1 cellular context compared by ENCODE assay signal in the genomic region with DNA sequence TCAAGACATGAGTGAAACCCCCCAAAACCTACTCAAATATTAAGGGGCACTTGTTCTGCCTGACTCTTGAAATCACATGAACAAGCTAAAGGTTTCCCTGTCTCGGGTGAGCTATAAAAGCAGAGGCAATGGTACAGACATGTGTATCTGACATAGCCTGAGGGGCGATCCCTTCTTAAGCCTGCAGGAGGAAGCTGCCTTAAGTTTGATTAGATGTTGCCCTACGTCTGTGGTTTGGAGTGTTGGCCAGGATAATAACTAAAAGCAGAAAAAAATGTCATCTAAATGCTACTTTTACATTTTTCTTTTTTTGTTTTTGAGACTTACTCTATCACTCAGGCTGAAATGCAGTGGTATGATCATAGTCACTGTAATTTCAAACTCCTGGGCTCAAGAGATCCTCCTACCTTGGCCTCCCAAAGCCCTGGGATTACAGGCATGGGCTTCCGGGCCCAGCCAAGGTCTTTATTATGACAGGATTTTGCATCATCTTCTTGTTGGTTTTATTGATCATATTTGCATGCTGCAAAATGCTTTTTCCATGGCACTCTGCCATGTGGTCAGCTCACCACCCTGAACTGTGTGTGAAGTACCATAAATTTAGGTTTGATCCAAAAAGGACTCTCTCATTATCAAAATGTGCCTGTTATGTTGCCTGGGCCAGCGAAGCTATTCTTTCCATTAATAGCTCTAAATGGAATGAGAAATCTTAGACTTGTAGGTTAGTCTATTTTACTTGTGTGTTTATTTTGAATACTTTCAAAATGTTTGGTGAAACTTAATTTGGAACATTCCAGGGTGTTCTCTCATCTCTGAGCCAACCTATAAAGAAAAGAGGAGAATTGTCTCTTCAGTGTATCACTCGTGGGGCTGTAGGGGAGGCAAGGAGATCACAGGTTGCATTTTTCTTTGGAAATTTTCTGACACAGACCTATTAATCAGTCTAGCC.
TF ChIP-seq lines count a peak whose summit lies in the region.

No MANE protein-coding gene starts in this region.

TF ChIP-seq in H1, 55 proteins besides CTCF, POLR2A, EP300 and RAD21:
- TF ChIP-seq EGR1 (IDR thresholded peaks at IDR 0.05; ENCODE audit: borderline replicate concordance, low read depth, low read length) (no peak), SIX5 (IDR thresholded peaks at IDR 0.05; ENCODE audit: low read depth, low read length) (no peak), CEBPB (IDR thresholded peaks at IDR 0.05; ENCODE audit: low read depth, low read length) (no peak), NANOG (IDR thresholded peaks at IDR 0.05; ENCODE audit: insufficient read depth, low read depth, low read length, poor library complexity, severe bottlenecking) (no peak), CHD2 (IDR thresholded peaks at IDR 0.05; ENCODE audit: low read length) (no peak), SIN3A (conservative IDR thresholded peaks at IDR 0.05 in 1 of 2, IDR thresholded peaks at IDR 0.05 in 1 of 2; ENCODE audit: low read depth in 1 of 2, low read length in 2 of 2) (no peak), ATF3 (IDR thresholded peaks at IDR 0.05; ENCODE audit: insufficient read depth, low read depth, low read length) (no peak), SUZ12 (IDR thresholded peaks at IDR 0.05; ENCODE audit: low read length) (no peak), NRF1 (IDR thresholded peaks at IDR 0.05; ENCODE audit: low read depth, low read length) (no peak), HDAC2 (IDR thresholded peaks at IDR 0.05; ENCODE audit: borderline replicate concordance in 1 of 2, low read depth in 2 of 2, low read length in 2 of 2) (no peak), POLR2AphosphoS5 (IDR thresholded peaks at IDR 0.05; ENCODE audit: low read depth, low read length) (no peak), POU5F1 (IDR thresholded peaks at IDR 0.05; ENCODE audit: low read depth, low read length) (no peak), KDM5A (IDR thresholded peaks at IDR 0.05; ENCODE audit: low read length) (no peak), BCL11A (IDR thresholded peaks at IDR 0.05; ENCODE audit: low read depth in 2 of 2, low read length in 2 of 2) (no peak), GABPA (IDR thresholded peaks at IDR 0.05; ENCODE audit: borderline replicate concordance, insufficient read depth, low read length) (no peak), PHF8 (conservative IDR thresholded peaks at IDR 0.05; ENCODE audit: low read depth, low read length) (no peak), MAFK (IDR thresholded peaks at IDR 0.05; ENCODE audit: low read depth, low read length) (no peak), KDM1A (IDR thresholded peaks at IDR 0.05; ENCODE audit: borderline replicate concordance, low read length) (no peak), SRF (IDR thresholded peaks at IDR 0.05; ENCODE audit: low read depth, low read length) (no peak)
